Comparison of ENCODE assay signal across 1 cellular context in the genomic region with DNA sequence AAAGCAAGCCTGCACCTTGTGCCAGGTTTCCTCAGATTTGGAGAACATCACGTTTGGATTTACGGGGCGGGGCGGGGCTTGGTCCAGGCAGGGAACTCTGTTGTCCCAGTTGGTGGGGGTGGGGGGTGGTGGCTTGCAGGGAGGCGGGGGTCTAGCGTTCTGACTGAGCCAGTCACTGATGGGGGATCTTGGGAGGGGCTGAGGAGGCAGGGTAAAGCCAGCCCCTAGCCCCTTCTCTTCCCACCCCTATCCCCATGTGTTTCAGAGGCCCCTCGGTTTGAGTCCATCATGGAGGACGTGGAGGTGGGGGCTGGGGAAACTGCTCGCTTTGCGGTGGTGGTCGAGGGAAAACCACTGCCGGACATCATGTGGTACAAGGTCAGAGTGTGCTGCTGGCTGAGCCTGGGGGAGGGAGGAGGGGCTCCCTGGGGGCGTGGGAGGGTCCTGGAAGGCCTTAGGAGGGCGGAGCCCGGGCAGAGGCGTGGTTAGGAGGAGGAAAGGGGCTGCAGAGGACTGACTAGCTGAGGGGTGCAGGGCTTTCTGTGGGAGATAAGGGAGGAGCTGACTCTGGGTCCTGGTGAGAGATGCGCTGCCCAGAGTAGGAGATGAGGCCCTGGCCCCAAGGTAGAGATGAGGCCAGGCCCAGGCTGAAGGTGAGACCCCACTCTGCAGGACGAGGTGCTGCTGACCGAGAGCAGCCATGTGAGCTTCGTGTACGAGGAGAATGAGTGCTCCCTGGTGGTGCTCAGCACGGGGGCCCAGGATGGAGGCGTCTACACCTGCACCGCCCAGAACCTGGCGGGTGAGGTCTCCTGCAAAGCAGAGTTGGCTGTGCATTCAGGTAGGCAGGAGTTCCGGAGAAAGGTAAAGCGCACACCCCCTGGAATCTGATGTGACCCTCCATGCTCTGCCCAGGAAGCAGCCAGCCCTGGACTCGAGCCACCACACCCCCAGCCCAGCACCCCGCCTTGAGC.
TF ChIP-seq lines count a peak whose summit lies in the region.

No MANE protein-coding gene starts in this region.

TF ChIP-seq in H1, 55 proteins besides CTCF, POLR2A, EP300 and RAD21:
- TF ChIP-seq, protein P1, sequence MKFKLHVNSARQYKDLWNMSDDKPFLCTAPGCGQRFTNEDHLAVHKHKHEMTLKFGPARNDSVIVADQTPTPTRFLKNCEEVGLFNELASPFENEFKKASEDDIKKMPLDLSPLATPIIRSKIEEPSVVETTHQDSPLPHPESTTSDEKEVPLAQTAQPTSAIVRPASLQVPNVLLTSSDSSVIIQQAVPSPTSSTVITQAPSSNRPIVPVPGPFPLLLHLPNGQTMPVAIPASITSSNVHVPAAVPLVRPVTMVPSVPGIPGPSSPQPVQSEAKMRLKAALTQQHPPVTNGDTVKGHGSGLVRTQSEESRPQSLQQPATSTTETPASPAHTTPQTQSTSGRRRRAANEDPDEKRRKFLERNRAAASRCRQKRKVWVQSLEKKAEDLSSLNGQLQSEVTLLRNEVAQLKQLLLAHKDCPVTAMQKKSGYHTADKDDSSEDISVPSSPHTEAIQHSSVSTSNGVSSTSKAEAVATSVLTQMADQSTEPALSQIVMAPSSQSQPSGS (IDR thresholded peaks at IDR 0.05; ENCODE audit: low read length): no peak
- TF ChIP-seq SIN3A (conservative IDR thresholded peaks at IDR 0.05 in 1 of 2, IDR thresholded peaks at IDR 0.05 in 1 of 2; ENCODE audit: low read depth in 1 of 2, low read length in 2 of 2) (no peak), CBX8 (IDR thresholded peaks at IDR 0.05; ENCODE audit: borderline replicate concordance, low read depth, low read length) (no peak), YY1 (IDR thresholded peaks at IDR 0.05; ENCODE audit: low read depth, low read length) (no peak; the same call in 1 of the 2 replicates), CEBPB (IDR thresholded peaks at IDR 0.05; ENCODE audit: low read depth, low read length) (no peak), BCL11A (IDR thresholded peaks at IDR 0.05; ENCODE audit: low read depth in 2 of 2, low read length in 2 of 2) (no peak), HDAC2 (IDR thresholded peaks at IDR 0.05; ENCODE audit: borderline replicate concordance in 1 of 2, low read depth in 2 of 2, low read length in 2 of 2) (no peak), CHD2 (IDR thresholded peaks at IDR 0.05; ENCODE audit: low read length) (no peak), CTBP2 (IDR thresholded peaks at IDR 0.05; ENCODE audit: borderline replicate concordance, insufficient read depth, insufficient read length, low read length) (no peak), PHF8 (conservative IDR thresholded peaks at IDR 0.05; ENCODE audit: low read depth, low read length) (0 out of 2 replicates have a peak, but pooled peaks have one; percentile 20), POLR2AphosphoS5 (IDR thresholded peaks at IDR 0.05; ENCODE audit: low read depth, low read length) (peak; percentile 68; the same call in 1 of the 2 replicates), RFX5 (IDR thresholded peaks at IDR 0.05; ENCODE audit: borderline replicate concordance, low read depth, low read length) (no peak), SP1 (IDR thresholded peaks at IDR 0.05; ENCODE audit: low read depth, low read length) (no peak), JUN (IDR thresholded peaks at IDR 0.05; ENCODE audit: low read depth, low read length) (no peak), EZH2 (IDR thresholded peaks at IDR 0.05; ENCODE audit: low read depth, low read length, severe bottlenecking) (no peak), RBBP5 (IDR thresholded peaks at IDR 0.05; ENCODE audit: borderline replicate concordance, low read depth, low read length) (peak; percentile 51; the same call in 1 of the 2 replicates), TAF1 (IDR thresholded peaks at IDR 0.05; ENCODE audit: low read depth, low read length) (peak; percentile 22; the same call in 1 of the 2 replicates), EGR1 (IDR thresholded peaks at IDR 0.05; ENCODE audit: borderline replicate concordance, low read depth, low read length) (peak; percentile 12; the same call in 1 of the 2 replicates), ASH2L (IDR thresholded peaks at IDR 0.05; ENCODE audit: low read length) (peak; percentile 41)
- TF ChIP-seq, protein P2, sequence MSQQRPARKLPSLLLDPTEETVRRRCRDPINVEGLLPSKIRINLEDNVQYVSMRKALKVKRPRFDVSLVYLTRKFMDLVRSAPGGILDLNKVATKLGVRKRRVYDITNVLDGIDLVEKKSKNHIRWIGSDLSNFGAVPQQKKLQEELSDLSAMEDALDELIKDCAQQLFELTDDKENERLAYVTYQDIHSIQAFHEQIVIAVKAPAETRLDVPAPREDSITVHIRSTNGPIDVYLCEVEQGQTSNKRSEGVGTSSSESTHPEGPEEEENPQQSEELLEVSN (IDR thresholded peaks at IDR 0.05): 0 out of 2 replicates have a peak, but pooled peaks have one; percentile 25
- TF ChIP-seq, protein P3, sequence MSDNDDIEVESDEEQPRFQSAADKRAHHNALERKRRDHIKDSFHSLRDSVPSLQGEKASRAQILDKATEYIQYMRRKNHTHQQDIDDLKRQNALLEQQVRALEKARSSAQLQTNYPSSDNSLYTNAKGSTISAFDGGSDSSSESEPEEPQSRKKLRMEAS (IDR thresholded peaks at IDR 0.05): peak; percentile 19
